ENCODE assay signal across 8 cellular contexts in genomic region chr15:83565553-83566159, GRCh38.
A peak's percentile ranks its signal among the peaks of the same experiment; 100 is the strongest.
DNase-seq lines count a peak whose midpoint lies in the region; ATAC-seq, FAIRE-seq and TF ChIP-seq lines count a peak whose summit lies in the region.

No MANE protein-coding gene starts in this region.

- peak in 4 of 5 experiments; percentile 46 to 56 (median 48) for TF ChIP-seq CTCF in transverse colon (IDR thresholded peaks at IDR 0.05)

- H3K9me3 ChIP-seq in transverse colon = no peaks in the 10 kb centered on the region

- peak; percentile 71 for FAIRE-seq in GM18507 (lab: Jason Lieb, UNC)

- no peaks in the 10 kb centered on the region for H3K4me1 ChIP-seq in transverse colon

- intact Hi-C loops in transverse colon (cut with DNase I; ENCODE audit: low total_unique reads) = no loop called here

- in situ Hi-C loops in transverse colon (cut with MboI; ENCODE audit: low pct_ligation_motif_present in 1 of 4, low pct_unique_long_range_greater_than_20kb in 1 of 4, low sequenced_read_pairs in 3 of 4) = loop anchor here (10.0 to 25.0 kb wide), 5 partner anchors 131 to 472 kb away; no protein-coding TSS in a partner anchor

- DNase-seq in Ammon's horn (ENCODE audit: low spot score) = peak; percentile 39
- no peak for DNase-seq in GM18507 (ENCODE audit: extremely low spot score, insufficient read length, low read depth)
- DNase-seq in SHP77 (lab: John Stamatoyannopoulos, UW) = peak; percentile 38 to 42
- peak; percentile 55 for DNase-seq in glomerular visceral epithelial cell (ENCODE audit: extremely low spot score)
- no peak for DNase-seq in transverse colon
- DNase-seq in GOT3 (lab: John Stamatoyannopoulos, UW) = no peak
- no peak for DNase-seq in mesenteric fat pad (ENCODE audit: low spot score)

- no peak overlapping the region for H3K4me3 ChIP-seq in transverse colon

- H3K27ac ChIP-seq in transverse colon = no peak overlapping the region

- ATAC-seq in HG03342 (IDR thresholded peaks at IDR 0.05; ENCODE audit: unreplicated experiment) = no peak

- 20% methylated on average over 3 to 4 of the region's 4 CpGs for WGBS in transverse colon (ENCODE audit: low coverage in 1 of 2), 2 donors

- no peaks in the 10 kb centered on the region for H3K36me3 ChIP-seq in transverse colon

- no peaks in the 10 kb centered on the region for H3K27me3 ChIP-seq in transverse colon

- TF ChIP-seq EP300 in transverse colon (IDR thresholded peaks at IDR 0.05; ENCODE audit: low read depth) = no peak

- no peak for TF ChIP-seq POLR2A in transverse colon (IDR thresholded peaks at IDR 0.05)

Comparison
In these comparisons a context has a peak if more than half of its experiments do, and no peak if none do; other contexts are left out.
1. DNase-seq: peak in Ammon's horn (single experiment), SHP77 (2 of 2) and glomerular visceral epithelial cell (single experiment); none in GM18507 (single experiment), transverse colon (single experiment), GOT3 (single experiment) and mesenteric fat pad (single experiment).